Comparison of ENCODE assay signal across 8 cellular contexts in genomic region chr17:67689534-67690177, GRCh38. TPM values are rescaled to one million over a fixed set of nuclear protein-coding genes. Genes with fewer than 3 reads are reported as not detected.
DNase-seq lines count a peak whose midpoint lies in the region; ATAC-seq and TF ChIP-seq lines count a peak whose summit lies in the region.

No MANE protein-coding gene starts in this region.

- CTCF ChIA-PET in activated CD8-positive, alpha-beta T cell treated with anti-CD3 and anti-CD28 coated beads, Interleukin-2, amount 10 ng/mL, durations not matched to agents 7 days and 5 days (lab: Charles Lee), result interaction anchor here (0.7 to 4.5 kb wide), 20 partner anchors 9 to 330 kb away, joined by 3 to 75 read pairs (median 3); partner anchors contain the start of genes NOL11 and PITPNC1

- peaks cover 5% of the 10 kb centered on the region for H3K4me1 Mint-ChIP-seq in activated CD8-positive, alpha-beta T cell treated with anti-CD3 and anti-CD28 coated beads, Interleukin-2, amount 10 ng/mL, durations not matched to agents 7 days and 5 days (ENCODE audit: low read depth)

- DNase-seq in Caki2 (ENCODE audit: low read depth) (peak; percentile 32), HS-5 (ENCODE audit: low read depth) (peak; percentile 25), NCI-H82 treated with DMSO at 0.1 percent for 48 hours (lab: John Stamatoyannopoulos, UW; ENCODE audit: unreplicated experiment) (peak; percentile 59), fibroblast of the conjunctiva (ENCODE audit: low read depth) (peak; percentile 49), omental fat pad (ENCODE audit: low spot score) (no peak), mesenteric fat pad (ENCODE audit: low spot score) (no peak)
- peak; percentile 72 for DNase-seq in activated CD8-positive, alpha-beta T cell treated with anti-CD3 and anti-CD28 coated beads, Interleukin-2, amount 10 ng/mL, durations not matched to agents 7 days and 5 days

- ATAC-seq in activated CD8-positive, alpha-beta T cell treated with anti-CD3 and anti-CD28 coated beads, Interleukin-2, amount 10 ng/mL, durations not matched to agents 7 days and 5 days, result no peak
- ATAC-seq in omental fat pad (ENCODE audit: low FRiP score) (peak; percentile 68), GM19395 (IDR thresholded peaks at IDR 0.05; ENCODE audit: unreplicated experiment) (no peak)

- H3K4me3 Mint-ChIP-seq in activated CD8-positive, alpha-beta T cell treated with anti-CD3 and anti-CD28 coated beads, Interleukin-2, amount 10 ng/mL, durations not matched to agents 7 days and 5 days, result no peak overlapping the region

- no peak overlapping the region for H3K27ac Mint-ChIP-seq in activated CD8-positive, alpha-beta T cell treated with anti-CD3 and anti-CD28 coated beads, Interleukin-2, amount 10 ng/mL, durations not matched to agents 7 days and 5 days

- POLR2A ChIA-PET in activated CD8-positive, alpha-beta T cell treated with anti-CD3 and anti-CD28 coated beads, Interleukin-2, amount 10 ng/mL, durations not matched to agents 7 days and 5 days (lab: Charles Lee), result interaction anchor here (1.2 kb wide), 1 partner anchor 312 kb away, joined by 4 read pairs; the partner anchor contains the start of gene PITPNC1

- in situ Hi-C loops in Caki2 (cut with HindIII; ENCODE audit: low pct_unique_long_range_greater_than_20kb, low sequenced_read_pairs), result no loop called here

- H3K9me3 Mint-ChIP-seq in activated CD8-positive, alpha-beta T cell treated with anti-CD3 and anti-CD28 coated beads, Interleukin-2, amount 10 ng/mL, durations not matched to agents 7 days and 5 days (ENCODE audit: insufficient read depth), result no peaks in the 10 kb centered on the region

- no peaks in the 10 kb centered on the region for H3K27me3 Mint-ChIP-seq in activated CD8-positive, alpha-beta T cell treated with anti-CD3 and anti-CD28 coated beads, Interleukin-2, amount 10 ng/mL, durations not matched to agents 7 days and 5 days (ENCODE audit: low read depth)

- peak in 2 of 3 donors; percentile 60 to 62 for TF ChIP-seq CTCF in omental fat pad (IDR thresholded peaks at IDR 0.05)

- peaks cover 27% of the 10 kb centered on the region for H3K36me3 Mint-ChIP-seq in activated CD8-positive, alpha-beta T cell treated with anti-CD3 and anti-CD28 coated beads, Interleukin-2, amount 10 ng/mL, durations not matched to agents 7 days and 5 days (ENCODE audit: low read depth)

RNA-seq across cellular contexts. Expression of gene NOL11, which starts 28.1 kb away (rescaled TPM):
- 46.8 and 64.5 TPM in 2 replicates for total RNA-seq in Caki2 (2014; rRNA removed; shearing (Covaris generic); ENCODE audit: low replicate concordance)
- 10 to 100 TPM; 54.0 to 55.6 TPM for total RNA-seq in activated CD8-positive, alpha-beta T cell treated with anti-CD3 and anti-CD28 coated beads, Interleukin-2, amount 10 ng/mL, durations not matched to agents 7 days and 5 days
- total RNA-seq in omental fat pad (10 to 100 TPM; 22.1 to 44.2 (median 28.2) TPM), mesenteric fat pad (32.4 TPM)

Comparison
In these comparisons a context has a peak if more than half of its experiments do, and no peak if none do; other contexts are left out.
1. DNase-seq: peak in Caki2 (single experiment), HS-5 (single experiment), NCI-H82 treated with DMSO at 0.1 percent for 48 hours (single experiment), activated CD8-positive, alpha-beta T cell treated with anti-CD3 and anti-CD28 coated beads, Interleukin-2, amount 10 ng/mL, durations not matched to agents 7 days and 5 days (single experiment) and fibroblast of the conjunctiva (single experiment); none in omental fat pad (single experiment) and mesenteric fat pad (single experiment).